In the genomic region with DNA sequence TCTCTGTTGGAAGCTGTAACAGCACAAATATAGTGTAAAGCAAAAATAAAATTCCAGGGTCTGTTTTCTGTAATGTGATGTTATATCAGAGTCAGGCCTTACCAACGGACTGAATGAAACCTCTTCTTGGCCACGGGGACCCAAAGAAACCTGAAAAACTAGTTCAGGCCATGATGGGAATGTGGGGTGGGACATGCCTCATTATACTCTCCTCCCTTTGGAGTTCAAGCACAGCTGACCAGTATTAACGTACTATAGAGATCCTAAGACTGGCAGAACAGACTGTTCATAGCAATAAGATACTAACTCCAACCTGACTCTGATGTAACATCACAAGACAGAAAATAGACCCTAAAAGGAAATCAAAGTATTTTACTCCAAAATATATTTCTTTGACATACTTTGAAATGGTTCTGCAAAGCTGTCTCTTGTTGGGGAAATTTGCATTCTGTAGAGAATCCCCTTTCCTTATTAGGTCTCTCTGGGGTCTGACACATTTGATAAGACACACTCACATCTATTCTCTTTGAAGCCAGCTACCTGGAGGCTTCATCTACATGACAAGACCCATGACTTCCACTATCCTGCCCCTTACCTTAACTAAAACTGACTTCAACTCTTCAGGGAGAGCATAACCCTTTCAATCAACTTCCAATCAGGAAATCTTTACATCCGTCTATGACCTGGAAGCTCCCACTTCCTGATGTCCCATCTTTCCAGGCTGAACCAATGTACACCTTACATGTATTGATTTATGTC, we compare ENCODE assay signal across 27 cellular contexts.
"Had no signal": no experiment of that assay in that cellular context is flagged by ENCODE, and none has a peak within 500 bp of the region (broad histone marks: within the 10 kb centered on the region; RNA-seq: fewer than 3 reads in every experiment).

No MANE protein-coding gene starts in this region.

- H3K27ac ChIP-seq: brain microvascular endothelial cell, coronary artery, dorsolateral prefrontal cortex, gastroesophageal sphincter, hepatocyte, lower lobe of right lung, right atrium auricular region had no signal

- H3K4me1 ChIP-seq: gastroesophageal sphincter, lower lobe of right lung, right atrium auricular region had no signal

- ATAC-seq: gastroesophageal sphincter; left lobe of liver; natural killer cell; stimulated activated memory B cell treated with anti-CD40 and anti-IgM and Interleukin-4, amounts not matched to agents 10 μg/mL and 1 μg/mL and 100 μg/mL, for 72 hours; stimulated activated naive CD8-positive, alpha-beta T cell treated with anti-CD3 and anti-CD28 coated beads, Interleukin-15, amount 100 ng/mL, for 72 hours had no signal

- FAIRE-seq: astrocyte had no signal

- H3K27me3 ChIP-seq: brain microvascular endothelial cell, dorsolateral prefrontal cortex, gastroesophageal sphincter, hepatocyte, right atrium auricular region had no signal

- H3K36me3 ChIP-seq: brain microvascular endothelial cell, gastroesophageal sphincter, lower lobe of right lung, right atrium auricular region had no signal

- DNase-seq: activated CD4-positive, alpha-beta T cell treated with anti-CD3 and anti-CD28 coated beads for 4 hours; activated CD4-positive, alpha-beta T cell treated with anti-CD3 and anti-CD28 coated beads, Interleukin-2, amount 50 U/mL, for 4 hours; activated CD4-positive, CD25-positive, alpha-beta regulatory T cell; activated CD8-positive, alpha-beta memory T cell treated with anti-CD3 and anti-CD28 coated beads for 24 hours; activated effector memory CD4-positive, alpha-beta T cell treated with anti-CD3 and anti-CD28 coated beads, Interleukin-2, amount 50 U/mL, for 16 hours; activated naive CD4-positive, alpha-beta T cell treated with anti-CD3 and anti-CD28 coated beads for 36 hours; activated naive CD8-positive, alpha-beta T cell treated with anti-CD3 and anti-CD28 coated beads, Interleukin-2, amount 10 ng/mL, durations not matched to agents 7 days and 5 days; activated T-cell treated with anti-CD3 and anti-CD28 coated beads, Interleukin-2, amount 50 U/mL, for 1 hour; brain microvascular endothelial cell; dorsolateral prefrontal cortex; effector memory CD4-positive, alpha-beta T cell; lower lobe of right lung; mesenchymal stem cell; natural killer cell; stimulated activated CD4-positive, alpha-beta T cell treated with anti-CD3 and anti-CD28 coated beads, Interleukin-1b, Interleukin-23, amount 100 ng/mL, for 48 hours; stimulated activated CD4-positive, alpha-beta T cell treated with anti-CD3 and anti-CD28 coated beads, Interleukin-4, amount 100 ng/mL, for 4 hours; stimulated activated CD8-positive, alpha-beta memory T cell treated with anti-CD3 and anti-CD28 coated beads, Interleukin-4, amount 100 ng/mL, for 48 hours; stimulated activated naive CD8-positive, alpha-beta T cell treated with anti-CD3 and anti-CD28 coated beads, Interleukin-15, amount 100 ng/mL, for 72 hours; substantia nigra had no signal

- H3K4me2 ChIP-seq: hepatocyte, smooth muscle cell had no signal

- H2AFZ ChIP-seq: hepatocyte had no signal

- H3K9me3 ChIP-seq: gastroesophageal sphincter, lower lobe of right lung, right atrium auricular region had no signal

- H3K4me3 ChIP-seq: coronary artery, dorsolateral prefrontal cortex, gastroesophageal sphincter, hepatocyte, lower lobe of right lung, right atrium auricular region, smooth muscle cell had no signal

- H3K79me2 ChIP-seq: hepatocyte had no signal
